In the genomic region with DNA sequence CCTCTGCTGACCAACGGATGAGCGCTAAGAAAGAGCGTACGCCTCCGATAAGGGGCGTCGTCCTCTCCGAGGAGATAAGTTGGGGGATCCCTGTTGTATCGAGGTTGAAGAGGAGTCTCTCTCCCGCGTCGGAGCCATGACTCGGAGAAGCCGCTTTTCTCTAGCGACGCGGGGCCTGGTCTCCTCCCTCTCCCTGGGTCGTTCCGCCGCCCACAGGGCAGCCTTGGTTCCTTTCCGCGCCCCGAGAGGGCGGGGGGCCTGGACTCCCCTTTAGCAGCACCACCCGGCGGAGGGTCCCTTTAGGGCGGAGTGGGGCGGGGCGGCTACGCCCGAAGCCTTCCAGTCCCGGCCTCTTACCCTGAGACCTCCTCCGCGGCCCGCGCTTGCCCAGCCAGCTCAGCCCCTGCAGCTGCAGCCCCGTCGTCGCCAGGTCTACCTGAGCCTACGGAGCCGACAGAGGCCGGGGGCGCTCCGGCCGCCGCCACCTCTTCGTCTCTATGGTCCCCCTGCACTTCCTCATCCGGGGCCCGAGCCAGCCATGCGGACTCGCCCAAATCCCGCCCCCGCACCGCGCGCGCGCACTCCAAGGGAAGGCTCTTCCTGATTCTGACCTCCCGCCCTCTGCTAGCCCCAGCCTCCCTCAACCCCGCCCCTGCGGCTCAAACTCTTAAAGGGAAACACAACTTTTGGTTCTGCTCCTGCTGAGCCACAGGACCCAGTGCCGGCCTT, we compare ENCODE assay signal across 1 cellular context.
TF ChIP-seq lines count a peak whose summit lies in the region.

A gene (minus strand): TSS at position 497 of the 729 bp plus-strand sequence. CDS start 11,272 bp downstream, outside the sequence.

TF ChIP-seq in A549, 52 proteins besides CTCF, POLR2A, EP300 and RAD21 (continued from another document):
- TF ChIP-seq, protein P1, sequence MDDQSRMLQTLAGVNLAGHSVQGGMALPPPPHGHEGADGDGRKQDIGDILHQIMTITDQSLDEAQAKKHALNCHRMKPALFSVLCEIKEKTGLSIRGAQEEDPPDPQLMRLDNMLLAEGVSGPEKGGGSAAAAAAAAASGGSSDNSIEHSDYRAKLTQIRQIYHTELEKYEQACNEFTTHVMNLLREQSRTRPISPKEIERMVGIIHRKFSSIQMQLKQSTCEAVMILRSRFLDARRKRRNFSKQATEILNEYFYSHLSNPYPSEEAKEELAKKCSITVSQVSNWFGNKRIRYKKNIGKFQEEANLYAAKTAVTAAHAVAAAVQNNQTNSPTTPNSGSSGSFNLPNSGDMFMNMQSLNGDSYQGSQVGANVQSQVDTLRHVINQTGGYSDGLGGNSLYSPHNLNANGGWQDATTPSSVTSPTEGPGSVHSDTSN (IDR thresholded peaks at IDR 0.05): no peak
- TF ChIP-seq GATA3 (IDR thresholded peaks at IDR 0.05; ENCODE audit: borderline replicate concordance) (no peak), RARB (CRISPR knock-in tag; IDR thresholded peaks at IDR 0.05) (no peak)
- TF ChIP-seq, protein P2, sequence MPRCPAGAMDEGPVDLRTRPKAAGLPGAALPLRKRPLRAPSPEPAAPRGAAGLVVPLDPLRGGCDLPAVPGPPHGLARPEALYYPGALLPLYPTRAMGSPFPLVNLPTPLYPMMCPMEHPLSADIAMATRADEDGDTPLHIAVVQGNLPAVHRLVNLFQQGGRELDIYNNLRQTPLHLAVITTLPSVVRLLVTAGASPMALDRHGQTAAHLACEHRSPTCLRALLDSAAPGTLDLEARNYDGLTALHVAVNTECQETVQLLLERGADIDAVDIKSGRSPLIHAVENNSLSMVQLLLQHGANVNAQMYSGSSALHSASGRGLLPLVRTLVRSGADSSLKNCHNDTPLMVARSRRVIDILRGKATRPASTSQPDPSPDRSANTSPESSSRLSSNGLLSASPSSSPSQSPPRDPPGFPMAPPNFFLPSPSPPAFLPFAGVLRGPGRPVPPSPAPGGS (IDR thresholded peaks at IDR 0.05): peak; percentile 33; the same call in 1 of the 3 replicates
- TF ChIP-seq, protein P3, sequence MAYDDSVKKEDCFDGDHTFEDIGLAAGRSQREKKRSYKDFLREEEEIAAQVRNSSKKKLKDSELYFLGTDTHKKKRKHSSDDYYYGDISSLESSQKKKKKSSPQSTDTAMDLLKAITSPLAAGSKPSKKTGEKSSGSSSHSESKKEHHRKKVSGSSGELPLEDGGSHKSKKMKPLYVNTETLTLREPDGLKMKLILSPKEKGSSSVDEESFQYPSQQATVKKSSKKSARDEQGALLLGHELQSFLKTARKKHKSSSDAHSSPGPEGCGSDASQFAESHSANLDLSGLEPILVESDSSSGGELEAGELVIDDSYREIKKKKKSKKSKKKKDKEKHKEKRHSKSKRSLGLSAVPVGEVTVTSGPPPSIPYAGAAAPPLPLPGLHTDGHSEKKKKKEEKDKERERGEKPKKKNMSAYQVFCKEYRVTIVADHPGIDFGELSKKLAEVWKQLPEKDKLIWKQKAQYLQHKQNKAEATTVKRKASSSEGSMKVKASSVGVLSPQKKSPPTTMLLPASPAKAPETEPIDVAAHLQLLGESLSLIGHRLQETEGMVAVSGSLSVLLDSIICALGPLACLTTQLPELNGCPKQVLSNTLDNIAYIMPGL (CRISPR knock-in tag; IDR thresholded peaks at IDR 0.05; ENCODE audit: borderline replicate concordance): no peak
